In the genomic region with DNA sequence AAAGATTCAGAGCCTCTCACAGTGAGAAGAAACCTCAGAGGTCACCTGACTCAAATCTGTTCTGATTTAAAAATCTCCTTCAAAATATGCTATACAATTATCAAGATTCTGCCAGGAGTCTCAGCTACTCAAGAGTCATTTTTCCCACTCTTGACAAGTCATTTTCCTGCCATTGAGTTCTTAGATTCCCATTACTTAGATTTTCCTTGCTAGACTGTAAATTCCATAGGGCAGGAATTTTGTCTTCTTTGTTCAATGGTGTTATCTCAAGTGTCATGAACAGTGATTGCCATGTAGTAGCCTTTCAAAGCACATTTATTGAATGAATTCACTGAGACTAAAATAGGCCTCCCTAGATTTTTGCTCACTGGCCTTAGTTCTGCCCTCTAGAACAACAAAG, we compare ENCODE assay signal across 40 cellular contexts.
"Had no signal": no experiment of that assay in that cellular context is flagged by ENCODE, and none has a peak within 500 bp of the region (broad histone marks: within the 10 kb centered on the region; RNA-seq: fewer than 3 reads in every experiment).

No MANE protein-coding gene starts in this region.

- H3K9me3 ChIP-seq: adrenal gland, ascending aorta, body of pancreas, breast epithelium had no signal

- H3K4me3 ChIP-seq: adrenal gland, ascending aorta, body of pancreas, breast epithelium, cardiac muscle cell had no signal

- ATAC-seq: activated naive CD4-positive, alpha-beta T cell treated with anti-CD3 and anti-CD28 coated beads, Interleukin-2, amount 50 U/mL, for 72 hours; activated naive CD8-positive, alpha-beta T cell treated with anti-CD3 and anti-CD28 coated beads, Interleukin-2, amount 50 U/mL, for 24 hours; activated T-cell treated with anti-CD3 and anti-CD28 coated beads, Interleukin-2, amount 50 U/mL, for 4 hours; activated T-cell treated with anti-CD3 and anti-CD28 coated beads, Interleukin-2, amount 50 U/mL, for 72 hours; activated T-helper 17 cell treated with anti-CD3 and anti-CD28 coated beads, Interleukin-2, amount 50 U/mL, for 72 hours; body of pancreas had no signal

- H3K27ac ChIP-seq: adrenal gland, ascending aorta, body of pancreas, brain microvascular endothelial cell, breast epithelium, cardiac muscle cell had no signal

- H3K36me3 Mint-ChIP-seq: activated naive CD4-positive, alpha-beta T cell treated with anti-CD3 and anti-CD28 coated beads, Interleukin-2, amount 10 ng/mL, durations not matched to agents 7 days and 5 days; activated naive CD4-positive, alpha-beta T cell treated with anti-CD3 and anti-CD28 coated beads, Interleukin-2, amount 50 U/mL, for 24 hours; activated naive CD4-positive, alpha-beta T cell treated with anti-CD3 and anti-CD28 coated beads, Interleukin-2, amount 50 U/mL, for 72 hours; activated naive CD8-positive, alpha-beta T cell; activated naive CD8-positive, alpha-beta T cell treated with anti-CD3 and anti-CD28 coated beads for 36 hours; activated naive CD8-positive, alpha-beta T cell treated with anti-CD3 and anti-CD28 coated beads, Interleukin-2, amount 10 ng/mL, durations not matched to agents 7 days and 5 days; brain had no signal

- H3K9me3 Mint-ChIP-seq: activated naive CD4-positive, alpha-beta T cell treated with anti-CD3 and anti-CD28 coated beads for 36 hours; activated naive CD4-positive, alpha-beta T cell treated with anti-CD3 and anti-CD28 coated beads, Interleukin-2, amount 10 ng/mL, durations not matched to agents 7 days and 5 days; activated naive CD4-positive, alpha-beta T cell treated with anti-CD3 and anti-CD28 coated beads, Interleukin-2, amount 50 U/mL, for 24 hours; activated naive CD4-positive, alpha-beta T cell treated with anti-CD3 and anti-CD28 coated beads, Interleukin-2, amount 50 U/mL, for 72 hours; activated naive CD8-positive, alpha-beta T cell treated with anti-CD3 and anti-CD28 coated beads for 36 hours; activated naive CD8-positive, alpha-beta T cell treated with anti-CD3 and anti-CD28 coated beads, Interleukin-2, amount 10 ng/mL, durations not matched to agents 7 days and 5 days; activated naive CD8-positive, alpha-beta T cell treated with anti-CD3 and anti-CD28 coated beads, Interleukin-2, amount 50 U/mL, for 24 hours; activated T-cell treated with anti-CD3 and anti-CD28 coated beads, Interleukin-2, amount 50 U/mL, for 24 hours; activated T-cell treated with anti-CD3 and anti-CD28 coated beads, Interleukin-2, amount 50 U/mL, for 4 hours; activated T-cell treated with anti-CD3 and anti-CD28 coated beads, Interleukin-2, amount 50 U/mL, for 72 hours; activated T-helper 1 cell treated with anti-CD3 and anti-CD28 coated beads, Interleukin-12 subunit alpha, Interleukin-12 subunit beta, Interleukin-2, Interleukin-4 antibody, amounts not matched to agents 30 ng/mL and 10 ng/mL and 1 ng/mL, durations not matched to agents 14 hours and 24 hours and 36 hours; activated T-helper 17 cell treated with anti-CD3 and anti-CD28 coated beads, Interleukin-2, amount 50 U/mL, for 72 hours; activated T-helper 2 cell treated with anti-CD3 and anti-CD28 coated beads, Interferon-gamma antibody, Interleukin-2, Interleukin-4, amounts not matched to agents 10 μg/mL and 5 μg/mL and 100 μg/mL, durations not matched to agents 14 hours and 24 hours and 36 hours; brain; central memory CD8-positive, alpha-beta T cell had no signal

- DNase-seq: activated effector memory CD4-positive, alpha-beta T cell treated with anti-CD3 and anti-CD28 coated beads, Interleukin-2, amount 50 U/mL, for 16 hours; activated effector memory CD4-positive, alpha-beta T cell treated with Interleukin-2 at 50 U/mL for 16 hours; activated gamma-delta T cell; activated gamma-delta T cell treated with Interleukin-2 at 50 U/mL for 16 hours; activated naive CD4-positive, alpha-beta T cell; activated naive CD4-positive, alpha-beta T cell treated with anti-CD3 and anti-CD28 coated beads for 36 hours; activated naive CD4-positive, alpha-beta T cell treated with anti-CD3 and anti-CD28 coated beads, Interleukin-2, amount 10 ng/mL, durations not matched to agents 7 days and 5 days; activated naive CD4-positive, alpha-beta T cell treated with anti-CD3 and anti-CD28 coated beads, Interleukin-2, amount 50 U/mL, for 16 hours; activated naive CD4-positive, alpha-beta T cell treated with Interleukin-2 at 50 U/mL for 16 hours; activated naive CD8-positive, alpha-beta T cell treated with anti-CD3 and anti-CD28 coated beads for 36 hours; activated naive CD8-positive, alpha-beta T cell treated with anti-CD3 and anti-CD28 coated beads, Interleukin-2, amount 10 ng/mL, durations not matched to agents 7 days and 5 days; activated naive CD8-positive, alpha-beta T cell treated with anti-CD3 and anti-CD28 coated beads, Interleukin-2, amount 50 U/mL, for 24 hours; activated T-cell treated with anti-CD3 and anti-CD28 coated beads, Interleukin-2, amount 50 U/mL, for 1 hour; activated T-cell treated with anti-CD3 and anti-CD28 coated beads, Interleukin-2, amount 50 U/mL, for 24 hours; activated T-cell treated with anti-CD3 and anti-CD28 coated beads, Interleukin-2, amount 50 U/mL, for 4 hours; activated T-cell treated with anti-CD3 and anti-CD28 coated beads, Interleukin-2, amount 50 U/mL, for 48 hours; activated T-cell treated with anti-CD3 and anti-CD28 coated beads, Interleukin-2, amount 50 U/mL, for 72 hours; adrenal gland; amniotic stem cell; amygdala; anterior cingulate cortex; aorta; body of pancreas; brain microvascular endothelial cell; caudate nucleus; central memory CD4-positive, alpha-beta T cell; cerebellar nuclear complex had no signal

- H3K27me3 ChIP-seq: adrenal gland, ascending aorta, body of pancreas, brain microvascular endothelial cell, breast epithelium had no signal

- H3K27me3 Mint-ChIP-seq: brain; central memory CD8-positive, alpha-beta T cell had no signal

- H3K27ac Mint-ChIP-seq: activated naive CD4-positive, alpha-beta T cell treated with anti-CD3 and anti-CD28 coated beads for 36 hours; activated naive CD4-positive, alpha-beta T cell treated with anti-CD3 and anti-CD28 coated beads, Interleukin-2, amount 10 ng/mL, durations not matched to agents 7 days and 5 days; activated naive CD4-positive, alpha-beta T cell treated with anti-CD3 and anti-CD28 coated beads, Interleukin-2, amount 50 U/mL, for 24 hours; activated naive CD4-positive, alpha-beta T cell treated with anti-CD3 and anti-CD28 coated beads, Interleukin-2, amount 50 U/mL, for 72 hours; activated naive CD8-positive, alpha-beta T cell; activated naive CD8-positive, alpha-beta T cell treated with anti-CD3 and anti-CD28 coated beads for 36 hours; activated naive CD8-positive, alpha-beta T cell treated with anti-CD3 and anti-CD28 coated beads, Interleukin-2, amount 10 ng/mL, durations not matched to agents 7 days and 5 days; activated naive CD8-positive, alpha-beta T cell treated with anti-CD3 and anti-CD28 coated beads, Interleukin-2, amount 50 U/mL, for 24 hours; activated T-cell treated with anti-CD3 and anti-CD28 coated beads, Interleukin-2, amount 50 U/mL, for 24 hours; activated T-cell treated with anti-CD3 and anti-CD28 coated beads, Interleukin-2, amount 50 U/mL, for 72 hours; activated T-helper 1 cell treated with anti-CD3 and anti-CD28 coated beads, Interleukin-12 subunit alpha, Interleukin-12 subunit beta, Interleukin-2, Interleukin-4 antibody, amounts not matched to agents 30 ng/mL and 10 ng/mL and 1 ng/mL, durations not matched to agents 14 hours and 24 hours and 36 hours; activated T-helper 17 cell treated with anti-CD3 and anti-CD28 coated beads, Interleukin-2, amount 50 U/mL, for 72 hours; activated T-helper 2 cell treated with anti-CD3 and anti-CD28 coated beads, Interferon-gamma antibody, Interleukin-2, Interleukin-4, amounts not matched to agents 10 μg/mL and 5 μg/mL and 100 μg/mL, durations not matched to agents 14 hours and 24 hours and 36 hours; brain had no signal

- H3K4me3 Mint-ChIP-seq: activated naive CD4-positive, alpha-beta T cell treated with anti-CD3 and anti-CD28 coated beads for 36 hours; activated naive CD4-positive, alpha-beta T cell treated with anti-CD3 and anti-CD28 coated beads, Interleukin-2, amount 10 ng/mL, durations not matched to agents 7 days and 5 days; activated naive CD4-positive, alpha-beta T cell treated with anti-CD3 and anti-CD28 coated beads, Interleukin-2, amount 50 U/mL, for 24 hours; activated naive CD8-positive, alpha-beta T cell; activated naive CD8-positive, alpha-beta T cell treated with anti-CD3 and anti-CD28 coated beads for 36 hours; activated naive CD8-positive, alpha-beta T cell treated with anti-CD3 and anti-CD28 coated beads, Interleukin-2, amount 10 ng/mL, durations not matched to agents 7 days and 5 days; activated naive CD8-positive, alpha-beta T cell treated with anti-CD3 and anti-CD28 coated beads, Interleukin-2, amount 50 U/mL, for 24 hours; activated T-cell treated with anti-CD3 and anti-CD28 coated beads, Interleukin-2, amount 50 U/mL, for 24 hours; activated T-cell treated with anti-CD3 and anti-CD28 coated beads, Interleukin-2, amount 50 U/mL, for 4 hours; activated T-cell treated with anti-CD3 and anti-CD28 coated beads, Interleukin-2, amount 50 U/mL, for 72 hours; activated T-helper 1 cell treated with anti-CD3 and anti-CD28 coated beads, Interleukin-12 subunit alpha, Interleukin-12 subunit beta, Interleukin-2, Interleukin-4 antibody, amounts not matched to agents 30 ng/mL and 10 ng/mL and 1 ng/mL, durations not matched to agents 14 hours and 24 hours and 36 hours; activated T-helper 17 cell treated with anti-CD3 and anti-CD28 coated beads, Interleukin-2, amount 50 U/mL, for 72 hours; central memory CD8-positive, alpha-beta T cell had no signal

- H3K4me1 Mint-ChIP-seq: activated naive CD4-positive, alpha-beta T cell treated with anti-CD3 and anti-CD28 coated beads, Interleukin-2, amount 10 ng/mL, durations not matched to agents 7 days and 5 days; activated naive CD4-positive, alpha-beta T cell treated with anti-CD3 and anti-CD28 coated beads, Interleukin-2, amount 50 U/mL, for 24 hours; activated naive CD8-positive, alpha-beta T cell treated with anti-CD3 and anti-CD28 coated beads, Interleukin-2, amount 50 U/mL, for 24 hours; activated T-helper 17 cell treated with anti-CD3 and anti-CD28 coated beads, Interleukin-2, amount 50 U/mL, for 72 hours; central memory CD8-positive, alpha-beta T cell had no signal

- H3K36me3 ChIP-seq: adrenal gland, ascending aorta, brain microvascular endothelial cell, breast epithelium, cardiac muscle cell had no signal

- FAIRE-seq: astrocyte, bronchial epithelial cell had no signal

- H3K4me1 ChIP-seq: adrenal gland, body of pancreas, breast epithelium had no signal
